In the genomic region with DNA sequence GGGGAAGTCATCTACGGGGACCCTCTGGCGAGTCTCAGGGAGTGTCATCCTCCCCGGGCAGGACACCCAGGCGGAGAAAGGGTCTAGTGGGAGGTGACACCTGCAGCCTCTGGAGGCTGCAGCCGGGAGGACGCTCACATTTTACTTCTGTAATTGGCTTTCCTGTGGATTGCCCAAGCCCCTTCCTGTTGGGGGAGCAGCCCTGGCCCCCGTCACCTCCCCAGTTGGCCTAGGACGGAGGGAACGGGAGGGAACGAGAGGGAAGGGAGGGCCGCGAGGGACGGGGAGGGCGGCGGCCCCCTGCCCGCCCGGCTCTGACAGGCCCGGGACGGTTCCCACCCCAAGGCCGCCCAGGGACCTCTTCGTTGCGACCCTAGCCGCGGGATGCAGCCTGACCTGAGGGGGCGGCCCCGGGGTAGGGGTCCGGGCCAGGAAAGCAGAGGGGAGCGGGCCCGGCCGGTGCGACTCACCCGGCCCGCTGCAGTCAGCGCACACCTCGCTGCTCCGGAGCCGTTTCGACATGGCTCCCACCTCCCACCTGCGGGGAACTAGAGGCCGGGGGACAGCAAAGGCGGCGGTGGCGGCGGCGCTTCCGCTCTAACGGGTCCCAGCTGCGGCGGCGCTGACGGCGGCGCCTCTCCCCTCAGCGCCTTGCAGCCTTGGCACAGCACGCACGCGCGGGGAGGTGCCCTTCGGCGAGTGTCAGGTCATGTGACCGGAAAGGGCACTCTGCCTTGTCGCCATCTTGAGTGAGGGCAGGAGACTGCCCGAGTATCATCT, we compare ENCODE assay signal across 1 cellular context.
TF ChIP-seq lines count a peak whose summit lies in the region.

Gene GIT2 (minus strand): TSS at position 666 of the 780 bp plus-strand sequence. CDS start 144 bp downstream, at position 522.

TF ChIP-seq in HepG2, 621 proteins besides CTCF, POLR2A, EP300 and RAD21 (continued from another document and continues in another):
- no peak for TF ChIP-seq E2F1 (CRISPR knock-in tag; IDR thresholded peaks at IDR 0.05)
- TF ChIP-seq ZBTB44 (CRISPR knock-in tag; IDR thresholded peaks at IDR 0.05) = no peak
- no peak for TF ChIP-seq RNF2 (conservative IDR thresholded peaks at IDR 0.05; ENCODE audit: low read depth)
- TF ChIP-seq ISL2 (CRISPR knock-in tag; IDR thresholded peaks at IDR 0.05) = no peak
- no peak for TF ChIP-seq CBX2 (IDR thresholded peaks at IDR 0.05; ENCODE audit: low read depth, low read length)
- TF ChIP-seq CBX2 (CRISPR knock-in tag; IDR thresholded peaks at IDR 0.05; ENCODE audit: low read depth) = no peak
- TF ChIP-seq ZBTB3 (CRISPR knock-in tag; IDR thresholded peaks at IDR 0.05; ENCODE audit: borderline replicate concordance, low read depth) = no peak; the same call in 1 of the 2 replicates
- TF ChIP-seq KLF15 (CRISPR knock-in tag; IDR thresholded peaks at IDR 0.05; ENCODE audit: borderline replicate concordance) = no peak
- TF ChIP-seq ZNF10 (CRISPR knock-in tag; IDR thresholded peaks at IDR 0.05; ENCODE audit: borderline replicate concordance, low read depth) = no peak
- no peak for TF ChIP-seq SMARCE1 (IDR thresholded peaks at IDR 0.05; ENCODE audit: borderline replicate concordance)
- TF ChIP-seq PPARG (CRISPR knock-in tag; conservative IDR thresholded peaks at IDR 0.05) = no peak
- no peak for TF ChIP-seq DNMT3B (CRISPR knock-in tag; conservative IDR thresholded peaks at IDR 0.05)
- TF ChIP-seq TAF1 (CRISPR knock-in tag; IDR thresholded peaks at IDR 0.05) = peak; percentile 61; the same call in 1 of the 2 replicates
- TF ChIP-seq ZBTB40 (IDR thresholded peaks at IDR 0.05) = no peak
- TF ChIP-seq ZBTB40 (CRISPR knock-in tag; IDR thresholded peaks at IDR 0.05) = no peak
- TF ChIP-seq BORCS8-MEF2B (CRISPR knock-in tag; IDR thresholded peaks at IDR 0.05) = peak; percentile 72
- TF ChIP-seq HNRNPLL (IDR thresholded peaks at IDR 0.05; ENCODE audit: low read depth, low read length, poor library complexity, severe bottlenecking) = peak; percentile 68
- peak; percentile 79; the same call in 1 of the 2 replicates for TF ChIP-seq NCOA1 (CRISPR knock-in tag; IDR thresholded peaks at IDR 0.05)
- no peak for TF ChIP-seq KDM1A (CRISPR knock-in tag; IDR thresholded peaks at IDR 0.05)
- TF ChIP-seq HOXA5 (CRISPR knock-in tag; IDR thresholded peaks at IDR 0.05) = peak; percentile 47; the same call in 1 of the 2 replicates
- TF ChIP-seq, protein P1, sequence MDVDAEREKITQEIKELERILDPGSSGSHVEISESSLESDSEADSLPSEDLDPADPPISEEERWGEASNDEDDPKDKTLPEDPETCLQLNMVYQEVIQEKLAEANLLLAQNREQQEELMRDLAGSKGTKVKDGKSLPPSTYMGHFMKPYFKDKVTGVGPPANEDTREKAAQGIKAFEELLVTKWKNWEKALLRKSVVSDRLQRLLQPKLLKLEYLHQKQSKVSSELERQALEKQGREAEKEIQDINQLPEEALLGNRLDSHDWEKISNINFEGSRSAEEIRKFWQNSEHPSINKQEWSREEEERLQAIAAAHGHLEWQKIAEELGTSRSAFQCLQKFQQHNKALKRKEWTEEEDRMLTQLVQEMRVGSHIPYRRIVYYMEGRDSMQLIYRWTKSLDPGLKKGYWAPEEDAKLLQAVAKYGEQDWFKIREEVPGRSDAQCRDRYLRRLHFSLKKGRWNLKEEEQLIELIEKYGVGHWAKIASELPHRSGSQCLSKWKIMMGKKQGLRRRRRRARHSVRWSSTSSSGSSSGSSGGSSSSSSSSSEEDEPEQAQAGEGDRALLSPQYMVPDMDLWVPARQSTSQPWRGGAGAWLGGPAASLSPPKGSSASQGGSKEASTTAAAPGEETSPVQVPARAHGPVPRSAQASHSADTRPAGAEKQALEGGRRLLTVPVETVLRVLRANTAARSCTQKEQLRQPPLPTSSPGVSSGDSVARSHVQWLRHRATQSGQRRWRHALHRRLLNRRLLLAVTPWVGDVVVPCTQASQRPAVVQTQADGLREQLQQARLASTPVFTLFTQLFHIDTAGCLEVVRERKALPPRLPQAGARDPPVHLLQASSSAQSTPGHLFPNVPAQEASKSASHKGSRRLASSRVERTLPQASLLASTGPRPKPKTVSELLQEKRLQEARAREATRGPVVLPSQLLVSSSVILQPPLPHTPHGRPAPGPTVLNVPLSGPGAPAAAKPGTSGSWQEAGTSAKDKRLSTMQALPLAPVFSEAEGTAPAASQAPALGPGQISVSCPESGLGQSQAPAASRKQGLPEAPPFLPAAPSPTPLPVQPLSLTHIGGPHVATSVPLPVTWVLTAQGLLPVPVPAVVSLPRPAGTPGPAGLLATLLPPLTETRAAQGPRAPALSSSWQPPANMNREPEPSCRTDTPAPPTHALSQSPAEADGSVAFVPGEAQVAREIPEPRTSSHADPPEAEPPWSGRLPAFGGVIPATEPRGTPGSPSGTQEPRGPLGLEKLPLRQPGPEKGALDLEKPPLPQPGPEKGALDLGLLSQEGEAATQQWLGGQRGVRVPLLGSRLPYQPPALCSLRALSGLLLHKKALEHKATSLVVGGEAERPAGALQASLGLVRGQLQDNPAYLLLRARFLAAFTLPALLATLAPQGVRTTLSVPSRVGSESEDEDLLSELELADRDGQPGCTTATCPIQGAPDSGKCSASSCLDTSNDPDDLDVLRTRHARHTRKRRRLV (CRISPR knock-in tag; IDR thresholded peaks at IDR 0.05) = no peak
- TF ChIP-seq BRCA1 (CRISPR knock-in tag; IDR thresholded peaks at IDR 0.05) = no peak
- TF ChIP-seq IKZF4 (CRISPR knock-in tag; IDR thresholded peaks at IDR 0.05; ENCODE audit: borderline replicate concordance, low read depth, not compliant biosample characterization) = no peak
- TF ChIP-seq PCBP1 (IDR thresholded peaks at IDR 0.05; ENCODE audit: borderline replicate concordance, low read depth, low read length) = no peak
- no peak for TF ChIP-seq PLSCR1 (CRISPR knock-in tag; IDR thresholded peaks at IDR 0.05; ENCODE audit: borderline replicate concordance)
- TF ChIP-seq ZBTB8A (CRISPR knock-in tag; IDR thresholded peaks at IDR 0.05; ENCODE audit: borderline replicate concordance, low read depth) = no peak
- TF ChIP-seq MBD4 (IDR thresholded peaks at IDR 0.05; ENCODE audit: borderline replicate concordance, low read length) = no peak
- TF ChIP-seq DNMT1 (CRISPR knock-in tag; IDR thresholded peaks at IDR 0.05) = 0 out of 2 replicates have a peak, but pooled peaks have one; percentile 86
- TF ChIP-seq, protein P2, sequence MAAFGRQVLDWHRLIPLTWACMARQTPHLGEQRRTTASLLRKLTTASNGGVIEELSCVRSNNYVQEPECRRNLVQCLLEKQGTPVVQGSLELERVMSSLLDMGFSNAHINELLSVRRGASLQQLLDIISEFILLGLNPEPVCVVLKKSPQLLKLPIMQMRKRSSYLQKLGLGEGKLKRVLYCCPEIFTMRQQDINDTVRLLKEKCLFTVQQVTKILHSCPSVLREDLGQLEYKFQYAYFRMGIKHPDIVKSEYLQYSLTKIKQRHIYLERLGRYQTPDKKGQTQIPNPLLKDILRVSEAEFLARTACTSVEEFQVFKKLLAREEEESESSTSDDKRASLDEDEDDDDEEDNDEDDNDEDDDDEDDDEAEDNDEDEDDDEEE (CRISPR knock-in tag; IDR thresholded peaks at IDR 0.05) = 0 out of 2 replicates have a peak, but pooled peaks have one; percentile 62
- no peak for TF ChIP-seq EED (CRISPR knock-in tag; IDR thresholded peaks at IDR 0.05)
- TF ChIP-seq, protein P3, sequence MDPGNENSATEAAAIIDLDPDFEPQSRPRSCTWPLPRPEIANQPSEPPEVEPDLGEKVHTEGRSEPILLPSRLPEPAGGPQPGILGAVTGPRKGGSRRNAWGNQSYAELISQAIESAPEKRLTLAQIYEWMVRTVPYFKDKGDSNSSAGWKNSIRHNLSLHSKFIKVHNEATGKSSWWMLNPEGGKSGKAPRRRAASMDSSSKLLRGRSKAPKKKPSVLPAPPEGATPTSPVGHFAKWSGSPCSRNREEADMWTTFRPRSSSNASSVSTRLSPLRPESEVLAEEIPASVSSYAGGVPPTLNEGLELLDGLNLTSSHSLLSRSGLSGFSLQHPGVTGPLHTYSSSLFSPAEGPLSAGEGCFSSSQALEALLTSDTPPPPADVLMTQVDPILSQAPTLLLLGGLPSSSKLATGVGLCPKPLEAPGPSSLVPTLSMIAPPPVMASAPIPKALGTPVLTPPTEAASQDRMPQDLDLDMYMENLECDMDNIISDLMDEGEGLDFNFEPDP (CRISPR knock-in tag; conservative IDR thresholded peaks at IDR 0.05) = no peak
- TF ChIP-seq ZNF790 (CRISPR knock-in tag; IDR thresholded peaks at IDR 0.05; ENCODE audit: borderline replicate concordance) = no peak
- TF ChIP-seq ZNF746 (CRISPR knock-in tag; IDR thresholded peaks at IDR 0.05) = no peak
- no peak for TF ChIP-seq NFYC (CRISPR knock-in tag; IDR thresholded peaks at IDR 0.05)
- peak; percentile 88; the same call in 1 of the 2 replicates for TF ChIP-seq PAX8 (CRISPR knock-in tag; IDR thresholded peaks at IDR 0.05; ENCODE audit: borderline replicate concordance)
- peak; percentile 14; the same call in 1 of the 2 replicates for TF ChIP-seq ZNF33B (CRISPR knock-in tag; IDR thresholded peaks at IDR 0.05)
- no peak for TF ChIP-seq ZNF17 (CRISPR knock-in tag; IDR thresholded peaks at IDR 0.05)
- TF ChIP-seq ATM (IDR thresholded peaks at IDR 0.05; ENCODE audit: borderline replicate concordance) = no peak
